In genomic region chr15:29815000-29815704, GRCh38 we compare ENCODE assay signal across 11 cellular contexts. TPM values are rescaled to one million over a fixed set of nuclear protein-coding genes. Genes with fewer than 3 reads are reported as not detected.
DNase-seq lines count a peak whose midpoint lies in the region; ATAC-seq, FAIRE-seq and TF ChIP-seq lines count a peak whose summit lies in the region.
"Had no signal": no experiment of that assay in that cellular context is flagged by ENCODE, and none has a peak within 500 bp of the region (broad histone marks: within the 10 kb centered on the region; RNA-seq: fewer than 3 reads in every experiment).

No MANE protein-coding gene starts in this region.

- TF ChIP-seq CTCF in A549 (IDR thresholded peaks at IDR 0.05) (no peak), HFFc6 (IDR thresholded peaks at IDR 0.05) (no peak; the same call in 1 of the 2 replicates), K562 (IDR thresholded peaks at IDR 0.05 in 2 of 3, conservative IDR thresholded peaks at IDR 0.05 in 1 of 3; ENCODE audit: insufficient read depth in 2 of 3, low read depth in 1 of 3, low read length in 3 of 3) (no peak), kidney epithelial cell (IDR thresholded peaks at IDR 0.05; ENCODE audit: insufficient read depth, low read length, poor library complexity, severe bottlenecking) (no peak)

- H3K27ac ChIP-seq in A549 (peak overlapping the region in 1 of 2 experiments; percentile 58; a peak in 4 of 6 replicates), K562 (ENCODE audit: extremely low read depth, low read depth, low read length) (peak overlapping the region; percentile 74; the same call in 2 of the 3 replicates)
- H3K27ac ChIP-seq: BLaER1 had no signal

- in situ Hi-C loops in K562 (cut with MboI) = no loop called here

- CTCF ChIA-PET in A549 (lab: Yijun Ruan, JAX) = interaction anchor here (0.5 to 2.3 kb wide), 6 partner anchors 10 to 228 kb away, joined by 3 to 13 read pairs (median 4); no protein-coding TSS in a partner anchor
- CTCF ChIA-PET in K562 (lab: Yijun Ruan, JAX; ENCODE audit: low intra/inter-chr PET ratio) = no interaction called here

- H3K4me3 Mint-ChIP-seq in HFFc6 = no peak overlapping the region
- no peak overlapping the region for H3K4me3 Mint-ChIP-seq in activated naive CD8-positive, alpha-beta T cell treated with anti-CD3 and anti-CD28 coated beads for 36 hours
- H3K4me3 Mint-ChIP-seq: memory B cell had no signal

- no TSS peak for BruUV-seq in K562 (replicated peaks; lab: Mats Ljungman, UMichigan)

- peaks cover 96% of the 10 kb centered on the region for H3K79me2 ChIP-seq in K562 (ENCODE audit: control insufficient read depth, insufficient read depth, low read length)

- peak overlapping the region in 1 of 2 experiments; percentile 38; a peak in 1 of 4 replicates for H3K9ac ChIP-seq in K562 (ENCODE audit: insufficient read depth in 1 of 2, low read depth in 2 of 2, low read length in 2 of 2)
- H3K9ac ChIP-seq: BLaER1 had no signal

- no peak for TF ChIP-seq POLR2A in A549 (IDR thresholded peaks at IDR 0.05; ENCODE audit: low read length)
- no peak for TF ChIP-seq POLR2A in K562 (conservative IDR thresholded peaks at IDR 0.05)

- H3K9me3 Mint-ChIP-seq in HFFc6 = no peaks in the 10 kb centered on the region
- H3K9me3 Mint-ChIP-seq in activated naive CD8-positive, alpha-beta T cell treated with anti-CD3 and anti-CD28 coated beads for 36 hours = peaks cover 11% of the 10 kb centered on the region

- H3K9me1 ChIP-seq in K562 (ENCODE audit: control insufficient read depth, insufficient read depth, low read length) = no peaks in the 10 kb centered on the region

- no peak overlapping the region for H2AFZ ChIP-seq in K562 (ENCODE audit: low read depth, low read length)

- FAIRE-seq in A549 (lab: Jason Lieb, UNC) (peak; percentile 98), K562 (lab: Jason Lieb, UNC) (peak; percentile 97)

- no peaks in the 10 kb centered on the region for H3K36me3 ChIP-seq in K562 (ENCODE audit: control insufficient read depth, insufficient read depth, low read length)
- H3K36me3 ChIP-seq in kidney epithelial cell (ENCODE audit: control insufficient read depth, insufficient read depth, low read length) = no peaks in the 10 kb centered on the region
- H3K36me3 ChIP-seq: BLaER1 had no signal

- peaks cover 8% of the 10 kb centered on the region for H3K36me3 Mint-ChIP-seq in HFFc6 (ENCODE audit: low read depth)
- H3K36me3 Mint-ChIP-seq in activated naive CD8-positive, alpha-beta T cell treated with anti-CD3 and anti-CD28 coated beads for 36 hours = peaks cover 3% of the 10 kb centered on the region
- H3K36me3 Mint-ChIP-seq: memory B cell had no signal

- POLR2A ChIA-PET in A549 (lab: Yijun Ruan, JAX) = interaction anchor here (1.0 kb wide), 1 partner anchor 106 kb away, joined by 3 read pairs; no protein-coding TSS in a partner anchor
- POLR2A ChIA-PET in K562 (lab: Yijun Ruan, JAX) = interaction anchor here (0.5 to 1.5 kb wide), 2 partner anchors 12 to 76 kb away, joined by 3 to 5 read pairs; no protein-coding TSS in a partner anchor

- no peaks in the 10 kb centered on the region; the same call in 1 of the 2 replicates for H3K27me3 Mint-ChIP-seq in HFFc6 (ENCODE audit: insufficient read depth)
- H3K27me3 Mint-ChIP-seq in activated naive CD8-positive, alpha-beta T cell treated with anti-CD3 and anti-CD28 coated beads for 36 hours = peaks cover 97% of the 10 kb centered on the region

- 32% methylated on average over 3 of the region's 3 CpGs for WGBS in A549 (ENCODE audit: missing lambda C conversion rate)
- WGBS in K562 (ENCODE audit: insufficient coverage, low coverage, missing lambda C conversion rate) = 5% methylated on average over 3 of the region's 3 CpGs

- peak overlapping the region; percentile 61 for H3K27ac Mint-ChIP-seq in HFFc6
- no peak overlapping the region for H3K27ac Mint-ChIP-seq in activated naive CD8-positive, alpha-beta T cell treated with anti-CD3 and anti-CD28 coated beads for 36 hours
- H3K27ac Mint-ChIP-seq: memory B cell had no signal

- TF ChIP-seq RAD21 in A549 (conservative IDR thresholded peaks at IDR 0.05 in 1 of 2, IDR thresholded peaks at IDR 0.05 in 1 of 2) (no peak), K562 (CRISPR knock-in tag; conservative IDR thresholded peaks at IDR 0.05 in 1 of 2, IDR thresholded peaks at IDR 0.05 in 1 of 2) (no peak)

- peak; percentile 85 to 86 for ATAC-seq in A549
- peak; percentile 97 for ATAC-seq in K562
- no peak for ATAC-seq in HG03095 (IDR thresholded peaks at IDR 0.05; ENCODE audit: unreplicated experiment)
- ATAC-seq in HG03108 (IDR thresholded peaks at IDR 0.05; ENCODE audit: unreplicated experiment) = no peak

- H3K4me2 ChIP-seq in A549 (peak overlapping the region; percentile 50), K562 (ENCODE audit: insufficient read depth, low read length) (no peak overlapping the region; the same call in 1 of the 2 replicates)
- H3K4me2 ChIP-seq: BLaER1 had no signal

- TF ChIP-seq EP300 in A549 (IDR thresholded peaks at IDR 0.05) (no peak), K562 (IDR thresholded peaks at IDR 0.05; ENCODE audit: low read length) (0 out of 2 replicates have a peak, but pooled peaks have one; percentile 14)

- peak in 1 of 2 experiments; percentile 64 for DNase-seq in A549 (ENCODE audit: low read depth in 1 of 2, low spot score in 1 of 2)
- peak; percentile 64 for DNase-seq in HFFc6
- DNase-seq in K562 (ENCODE audit: extremely low read depth in 1 of 4, low spot score in 3 of 4) = peak; percentile 22 to 81 (median 36)
- peak; percentile 39 for DNase-seq in kidney epithelial cell (ENCODE audit: low read depth)
- DNase-seq in NCI-H748 (lab: John Stamatoyannopoulos, UW; ENCODE audit: unreplicated experiment) = no peak
- no peak for DNase-seq in activated naive CD8-positive, alpha-beta T cell treated with anti-CD3 and anti-CD28 coated beads for 36 hours
- DNase-seq: NCI-H446 treated with DMSO at 0.1 percent for 48 hours had no signal

- H3K9me3 ChIP-seq in A549 = no peaks in the 10 kb centered on the region
- no peaks in the 10 kb centered on the region for H3K9me3 ChIP-seq in K562 (replicated peaks; ENCODE audit: control insufficient read depth, insufficient read depth, low read depth, low read length)

- H3K4me3 ChIP-seq in A549 (no peak overlapping the region), K562 (no peak overlapping the region), kidney epithelial cell (ENCODE audit: low read depth, low read length) (no peak overlapping the region)
- H3K4me3 ChIP-seq: BLaER1 had no signal

- H4K20me1 ChIP-seq in K562 (replicated peaks; ENCODE audit: control insufficient read depth, insufficient read depth, low read length) = peaks cover 21% of the 10 kb centered on the region

- H3K4me1 Mint-ChIP-seq in HFFc6 (ENCODE audit: low read depth) = peaks cover 85% of the 10 kb centered on the region
- no peaks in the 10 kb centered on the region for H3K4me1 Mint-ChIP-seq in activated naive CD8-positive, alpha-beta T cell treated with anti-CD3 and anti-CD28 coated beads for 36 hours
- H3K4me1 Mint-ChIP-seq: memory B cell had no signal

- intact Hi-C loops in K562 (cut with micrococcal nuclease) = loop anchor here (1.0 to 5.0 kb wide), 2 partner anchors 21 to 48 kb away; no protein-coding TSS in a partner anchor

- H3K4me1 ChIP-seq in A549 = peaks cover 64% of the 10 kb centered on the region
- peaks cover 0 to 18% of the 10 kb centered on the region in 2 experiments; a peak in 3 of 5 replicates for H3K4me1 ChIP-seq in K562 (replicated peaks in 1 of 2; ENCODE audit: control insufficient read depth in 2 of 2, insufficient read depth in 2 of 2, low read length in 2 of 2)
- H3K4me1 ChIP-seq: BLaER1 had no signal

- H3K27me3 ChIP-seq in K562 (ENCODE audit: control insufficient read depth in 2 of 2, insufficient read depth in 2 of 2, low read length in 2 of 2) = no peaks in the 10 kb centered on the region
- no peaks in the 10 kb centered on the region for H3K27me3 ChIP-seq in kidney epithelial cell (ENCODE audit: control insufficient read depth, insufficient read depth, low read length)

TF ChIP-seq in A549, 52 proteins besides CTCF, POLR2A, EP300 and RAD21 (continues in another document):
- no peak for TF ChIP-seq GATA3 (IDR thresholded peaks at IDR 0.05; ENCODE audit: borderline replicate concordance)
- TF ChIP-seq BHLHE40 (IDR thresholded peaks at IDR 0.05; ENCODE audit: low read depth, low read length) = peak; percentile 51; the same call in 1 of the 2 replicates

RNA-seq across cellular contexts. Expression of gene TJP1, which starts 7.1 kb away (rescaled TPM):
- polyA plus RNA-seq in A549 (2011; rRNA removed) (158 and 179 TPM in 2 replicates), A549 (2017; fragmentation: RNase III; extraction: RNeasy Plus Mini Kit Qiagen cat#74134 plus additional on column Dnase treatment) (55.0 to 60.6 TPM (median 60.3 TPM) in 3 replicates), K562 (2011; rRNA removed) (29.7 and 30.0 TPM in 2 replicates), K562 (2014; fragmentation: Illumina TruSeq; extraction: Trizol) (26.4 and 29.1 TPM in 2 replicates), K562 (2014; fragmentation: Nextera tagmentation; extraction: Ambion mirVana) (10 to 100 TPM in 1 of 2 experiments, 1 to 10 TPM in 1; 9.1 to 25.6 TPM), K562 (2014; rRNA removed) (27.8 and 28.5 TPM in 2 replicates)
- polyA plus RNA-seq in A549 (2012; cell fraction: cytosol; rRNA removed) = 40.7 and 44.6 TPM in 2 replicates
- polyA plus RNA-seq in A549 (2012; cell fraction: nucleus; rRNA removed) = 35.6 and 48.6 TPM in 2 replicates
- polyA minus RNA-seq in A549 (2011; rRNA and poly(A)+ RNA removed) = 136 and 137 TPM in 2 replicates
- 10 to 100 TPM; 60.1 to 76.3 (median 70.4) TPM for total RNA-seq in HFFc6 (2021; fragmentation: NEBNext Ultra II Directional; extraction: Animal tissue kit (Norgen Biotek cat#: 25700))
- total RNA-seq in K562 (2011; cell fraction: chromatin; rRNA removed; ENCODE audit: low replicate concordance) = 51.1 and 121 TPM in 2 replicates
- total RNA-seq in K562 (2011; cell fraction: nucleolus; rRNA removed) = 21.2 and 25.1 TPM in 2 replicates
- total RNA-seq in K562 (2011; cell fraction: nucleoplasm; rRNA removed) = 47.7 and 51.7 TPM in 2 replicates
- total RNA-seq in K562 (2014; rRNA removed) (16.3 and 18.7 TPM in 2 replicates), K562 (2014; rRNA removed; fragmentation: Illumina TruSeq; extraction: Trizol) (30.7 and 31.2 TPM in 2 replicates), K562 (2015; rRNA removed; fragmentation: Illumina TruSeq; extraction: Trizol) (28.0 and 30.5 TPM in 2 replicates), K562 (2021) (34.6 and 39.3 TPM in 2 replicates), kidney epithelial cell (145 and 148 TPM in 2 replicates)
- polyA plus RNA-seq in K562 (2011; cell fraction: cytosol; rRNA removed) = 15.3 and 18.0 TPM in 2 replicates
- polyA plus RNA-seq in K562 (2011; cell fraction: nucleus; rRNA removed) = 24.3 and 24.7 TPM in 2 replicates
- 14.0 and 17.1 TPM in 2 replicates for polyA plus RNA-seq in K562 (2012)
- polyA minus RNA-seq in K562 (2011; rRNA and poly(A)+ RNA removed) = 68.2 and 70.3 TPM in 2 replicates
- polyA minus RNA-seq in K562 (2011; cell fraction: cytosol; rRNA and poly(A)+ RNA removed) = 26.6 and 28.8 TPM in 2 replicates
- 28.5 and 37.9 TPM in 2 replicates for polyA minus RNA-seq in K562 (2011; cell fraction: nucleus; rRNA and poly(A)+ RNA removed)
- total RNA-seq in activated naive CD8-positive, alpha-beta T cell treated with anti-CD3 and anti-CD28 coated beads for 36 hours = not detected

Comparison
In these comparisons a context has a peak if more than half of its experiments do, and no peak if none do; other contexts are left out.
1. ATAC-seq: peak in A549 (2 of 2) and K562 (single experiment); none in HG03095 (single experiment) and HG03108 (single experiment).
2. DNase-seq: peak in HFFc6 (single experiment), K562 (4 of 4) and kidney epithelial cell (single experiment); none in NCI-H748 (single experiment) and activated naive CD8-positive, alpha-beta T cell treated with anti-CD3 and anti-CD28 coated beads for 36 hours (single experiment).
3. RNA of gene TJP1, which starts 7.1 kb away (total RNA-seq): 145 to 148 TPM in kidney epithelial cell, 60.1 to 76.3 TPM in HFFc6 and 16.3 to 121 TPM in K562; not detected in activated naive CD8-positive, alpha-beta T cell treated with anti-CD3 and anti-CD28 coated beads for 36 hours; every median in the first group is over 10 times any median in the second.
4. Of the 35 proteins assayed by ChIP-seq in both K562 and A549: peak only in K562: EP300; only in A549: MAX; in both: BHLHE40 and MAFK; in neither: 27; mixed calls (peak in some experiments, not most) for 4.